In the genomic region with DNA sequence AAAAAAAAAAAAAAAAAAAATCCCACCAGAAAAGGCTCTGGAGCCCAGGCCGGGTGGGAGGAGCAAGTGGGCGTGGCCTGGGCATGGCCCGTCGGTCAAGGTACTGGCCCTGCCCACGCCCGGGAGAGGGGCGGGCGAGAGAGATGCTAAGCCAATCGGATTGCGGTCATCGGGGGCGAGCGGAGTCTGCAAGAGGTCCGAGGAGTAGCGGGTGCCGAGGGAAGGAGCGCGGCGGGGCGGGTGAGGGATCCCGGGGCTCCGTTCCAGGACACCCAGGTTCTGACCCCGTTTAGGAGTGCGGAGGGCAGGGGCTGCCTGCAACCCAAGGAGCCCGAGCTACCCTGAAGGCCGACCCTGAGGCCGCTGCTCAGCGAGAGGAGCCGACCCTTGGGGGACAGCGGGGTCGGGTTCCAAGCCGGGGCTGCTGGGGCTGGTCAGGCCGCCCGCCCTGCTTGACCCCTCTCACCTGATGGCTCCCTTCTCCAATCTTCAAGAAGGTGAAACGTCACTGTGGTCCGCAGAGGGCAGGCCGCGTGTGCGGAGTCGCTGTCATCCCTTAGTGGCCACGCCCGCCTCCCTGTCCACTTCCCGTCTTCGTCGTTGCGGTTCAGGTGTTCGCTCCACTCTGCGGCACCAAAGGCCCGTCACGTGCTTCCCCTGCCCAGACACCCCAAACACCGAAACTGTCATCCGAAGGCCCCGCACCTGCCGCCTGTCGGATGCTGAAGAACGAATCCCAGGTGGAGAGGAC, we compare ENCODE assay signal across 8 cellular contexts. TPM values are rescaled to one million over a fixed set of nuclear protein-coding genes. Genes with fewer than 3 reads are reported as not detected.
DNase-seq lines count a peak whose midpoint lies in the region; ATAC-seq and TF ChIP-seq lines count a peak whose summit lies in the region.

No MANE protein-coding gene starts in this region.

- no peaks in the 10 kb centered on the region for H3K9me3 ChIP-seq in thyroid gland

- no peaks in the 10 kb centered on the region for H3K36me3 Mint-ChIP-seq in activated naive CD8-positive, alpha-beta T cell treated with anti-CD3 and anti-CD28 coated beads, Interleukin-2, amount 10 ng/mL, durations not matched to agents 7 days and 5 days

- H3K27ac Mint-ChIP-seq in activated naive CD8-positive, alpha-beta T cell treated with anti-CD3 and anti-CD28 coated beads, Interleukin-2, amount 10 ng/mL, durations not matched to agents 7 days and 5 days: peak overlapping the region; percentile 78

- TF ChIP-seq CTCF in thyroid gland (IDR thresholded peaks at IDR 0.05): no peak

- peak overlapping the region in 2 of 3 donors; percentile 9 to 47 for H3K4me3 ChIP-seq in thyroid gland (replicated peaks in 1 of 3)

- no peak overlapping the region for H3K27ac ChIP-seq in thyroid gland

- peak overlapping the region; percentile 72 for H3K4me3 Mint-ChIP-seq in activated naive CD8-positive, alpha-beta T cell treated with anti-CD3 and anti-CD28 coated beads, Interleukin-2, amount 10 ng/mL, durations not matched to agents 7 days and 5 days

- peaks cover 12% of the 10 kb centered on the region for H3K4me1 Mint-ChIP-seq in activated naive CD8-positive, alpha-beta T cell treated with anti-CD3 and anti-CD28 coated beads, Interleukin-2, amount 10 ng/mL, durations not matched to agents 7 days and 5 days

- H3K9me3 Mint-ChIP-seq in activated naive CD8-positive, alpha-beta T cell treated with anti-CD3 and anti-CD28 coated beads, Interleukin-2, amount 10 ng/mL, durations not matched to agents 7 days and 5 days: no peaks in the 10 kb centered on the region

- ATAC-seq in HG02970 (IDR thresholded peaks at IDR 0.05; ENCODE audit: low FRiP score, unreplicated experiment): peak; percentile 56
- ATAC-seq in activated naive CD8-positive, alpha-beta T cell treated with anti-CD3 and anti-CD28 coated beads, Interleukin-2, amount 10 ng/mL, durations not matched to agents 7 days and 5 days (ENCODE audit: low read depth): peak; percentile 88

- POLR2A ChIA-PET in activated naive CD8-positive, alpha-beta T cell treated with anti-CD3 and anti-CD28 coated beads, Interleukin-2, amount 10 ng/mL, durations not matched to agents 7 days and 5 days (lab: Charles Lee): interaction anchor here (0.5 to 2.2 kb wide), 9 partner anchors 9 to 674 kb away, joined by 3 to 12 read pairs (median 6); partner anchors contain the start of genes ATF4 and RPL3

- H3K27me3 Mint-ChIP-seq in activated naive CD8-positive, alpha-beta T cell treated with anti-CD3 and anti-CD28 coated beads, Interleukin-2, amount 10 ng/mL, durations not matched to agents 7 days and 5 days: no peaks in the 10 kb centered on the region

- H3K4me1 ChIP-seq in thyroid gland: peaks cover 0 to 7% of the 10 kb centered on the region in 2 donors

- H3K27me3 ChIP-seq in thyroid gland: no peaks in the 10 kb centered on the region

- no peak for TF ChIP-seq POLR2A in thyroid gland (IDR thresholded peaks at IDR 0.05)

- intact Hi-C loops in cardiac septum (cut with DNase I): no loop called here
- intact Hi-C loops in thyroid gland (cut with DNase I): no loop called here

- H3K36me3 ChIP-seq in thyroid gland: no peaks in the 10 kb centered on the region

- 2 to 4% methylated on average over 21 to 46 of the region's 56 CpGs for WGBS in thyroid gland, 2 donors

- DNase-seq in CMK (ENCODE audit: low read depth) (peak; percentile 54), SHP77 treated with DMSO at 0.1 percent for 48 hours (lab: John Stamatoyannopoulos, UW) (peak; percentile 46), cardiac septum (ENCODE audit: low spot score) (peak; percentile 89), pons (ENCODE audit: low spot score) (peak; percentile 69), thyroid gland (peak; percentile 87 to 89), inferior parietal cortex (ENCODE audit: extremely low spot score) (no peak)
- peak; percentile 83 for DNase-seq in activated naive CD8-positive, alpha-beta T cell treated with anti-CD3 and anti-CD28 coated beads, Interleukin-2, amount 10 ng/mL, durations not matched to agents 7 days and 5 days

RNA-seq across cellular contexts. Expression of gene TAB1, which starts 11.1 kb away (rescaled TPM):
- total RNA-seq in activated naive CD8-positive, alpha-beta T cell treated with anti-CD3 and anti-CD28 coated beads, Interleukin-2, amount 10 ng/mL, durations not matched to agents 7 days and 5 days: 10 to 100 TPM; 37.4 to 39.9 TPM
- total RNA-seq in cardiac septum: 20.6 TPM
- 10 to 100 TPM; 19.2 to 32.0 (median 21.9) TPM for total RNA-seq in thyroid gland

RNA-seq across cellular contexts. Expression of gene SYNGR1, which starts 38.6 kb away (rescaled TPM):
- 10 to 100 TPM; 27.1 to 31.6 TPM for total RNA-seq in activated naive CD8-positive, alpha-beta T cell treated with anti-CD3 and anti-CD28 coated beads, Interleukin-2, amount 10 ng/mL, durations not matched to agents 7 days and 5 days
- total RNA-seq in cardiac septum (41.1 TPM), thyroid gland (10 to 100 TPM in 1 of 4 donors, 1 to 10 TPM in 3; 3.9 to 22.0 (median 6.8) TPM)
